22 cellular contexts compared by ENCODE assay signal in the genomic region with DNA sequence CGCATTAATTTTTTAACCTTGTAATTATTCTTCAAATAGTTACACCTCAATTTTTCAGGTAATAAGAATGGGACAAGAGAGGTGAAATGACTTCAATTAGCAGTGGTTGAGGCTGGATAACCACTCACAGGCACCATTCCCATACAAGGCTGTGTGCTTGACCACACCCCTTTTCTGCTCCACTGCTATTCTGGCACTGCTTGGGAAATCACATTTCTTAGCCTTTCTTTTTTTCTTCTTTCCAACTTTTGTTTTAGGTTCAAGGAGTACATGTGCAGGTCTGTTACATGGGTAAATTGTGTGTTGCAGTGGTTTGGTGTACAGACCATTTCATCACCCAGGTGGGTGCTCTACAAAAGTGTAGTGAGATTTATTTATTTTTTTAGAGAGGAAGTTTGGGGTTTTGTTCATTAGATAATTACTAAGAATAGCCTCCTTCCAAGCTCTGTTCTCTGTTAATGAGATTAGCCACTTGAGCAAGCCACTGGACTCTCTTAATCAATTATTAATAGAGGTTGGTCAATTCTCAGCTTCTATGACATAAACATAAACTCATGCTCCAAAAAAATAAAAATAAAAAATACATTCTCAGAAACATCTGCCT.
A peak's percentile ranks its signal among the peaks of the same experiment; 100 is the strongest.
DNase-seq lines count a peak whose midpoint lies in the region; ATAC-seq lines count a peak whose summit lies in the region.
"Had no signal": no experiment of that assay in that cellular context is flagged by ENCODE, and none has a peak within 500 bp of the region (broad histone marks: within the 10 kb centered on the region; RNA-seq: fewer than 3 reads in every experiment).

No MANE protein-coding gene starts in this region.

- ATAC-seq in GM18511 (IDR thresholded peaks at IDR 0.05; ENCODE audit: unreplicated experiment) (peak; percentile 66), GM19467 (IDR thresholded peaks at IDR 0.05; ENCODE audit: unreplicated experiment) (peak; percentile 53), HG03159 (IDR thresholded peaks at IDR 0.05; ENCODE audit: unreplicated experiment) (peak; percentile 63), GM21526 (IDR thresholded peaks at IDR 0.05; ENCODE audit: low FRiP score, unreplicated experiment) (no peak)
- ATAC-seq: activated naive CD8-positive, alpha-beta T cell treated with anti-CD3 and anti-CD28 coated beads, Interleukin-2, amount 50 U/mL, for 24 hours; body of pancreas; HCT116; sciatic nerve had no signal

- DNase-seq in kidney tubule cell (ENCODE audit: low spot score), result peak; percentile 62
- no peak for DNase-seq in NCI-H1048 (lab: John Stamatoyannopoulos, UW)
- DNase-seq in NCI-H1694 (lab: John Stamatoyannopoulos, UW), result no peak
- DNase-seq in Kasumi-1 (lab: John Stamatoyannopoulos, UW), result no peak
- DNase-seq: activated CD8-positive, alpha-beta memory T cell treated with anti-CD3 and anti-CD28 coated beads, Interleukin-2, amount 50 U/mL, for 4 hours; activated naive CD8-positive, alpha-beta T cell treated with anti-CD3 and anti-CD28 coated beads, Interleukin-2, amount 50 U/mL, for 24 hours; body of pancreas; CD4-positive, CD25-positive, alpha-beta regulatory T cell; effector CD4-positive, alpha-beta T cell; hippocampal formation; mammary epithelial cell; NCI-H2081; NCI-H446; NK-92 treated with Interleukin-12 subunit alpha and Interleukin-12 subunit beta, amount 100 ng/mL, for 24 hours; stimulated activated CD4-positive, alpha-beta T cell treated with anti-CD3 and anti-CD28 coated beads, Interleukin-15, amount 100 ng/mL, for 24 hours; uterus had no signal
